Comparison of ENCODE assay signal across 1 cellular context in genomic region chr9:114285166-114285867, GRCh38.
TF ChIP-seq lines count a peak whose summit lies in the region.

No MANE protein-coding gene starts in this region.

TF ChIP-seq in K562, 482 proteins besides CTCF, POLR2A, EP300 and RAD21 (continued from another document and continues in another):
- TF ChIP-seq ZNF253 (CRISPR knock-in tag; conservative IDR thresholded peaks at IDR 0.05) (no peak), MYBL2 (IDR thresholded peaks at IDR 0.05; ENCODE audit: low read depth) (no peak), MYBL2 (CRISPR knock-in tag; IDR thresholded peaks at IDR 0.05; ENCODE audit: borderline replicate concordance) (no peak), SMC3 (conservative IDR thresholded peaks at IDR 0.05; ENCODE audit: insufficient read depth, low read depth, low read length) (no peak), USF1 (CRISPR knock-in tag; IDR thresholded peaks at IDR 0.05) (no peak), ZBTB43 (CRISPR knock-in tag; IDR thresholded peaks at IDR 0.05) (no peak), CBX1 (IDR thresholded peaks at IDR 0.05; ENCODE audit: low read depth) (no peak), ZNF133 (CRISPR knock-in tag; IDR thresholded peaks at IDR 0.05) (no peak), GTF2E2 (tag; IDR thresholded peaks at IDR 0.05) (no peak), ATF3 (IDR thresholded peaks at IDR 0.05) (peak; percentile 35), ATF3 (CRISPR knock-in tag; conservative IDR thresholded peaks at IDR 0.05) (no peak), PATZ1 (CRISPR knock-in tag; IDR thresholded peaks at IDR 0.05; ENCODE audit: borderline replicate concordance) (no peak), ZNF274 (IDR thresholded peaks at IDR 0.05; ENCODE audit: borderline replicate concordance, low read depth, low read length) (no peak), ILF3 (IDR thresholded peaks at IDR 0.05; ENCODE audit: borderline replicate concordance) (no peak), E2F4 (CRISPR knock-in tag; IDR thresholded peaks at IDR 0.05; ENCODE audit: low read depth) (no peak), GATAD2B (IDR thresholded peaks at IDR 0.05; ENCODE audit: borderline replicate concordance) (no peak), PTBP1 (IDR thresholded peaks at IDR 0.05; ENCODE audit: low read depth, low read length) (no peak), KLF13 (tag; IDR thresholded peaks at IDR 0.05; ENCODE audit: borderline replicate concordance, low read depth) (no peak), TBP (optimal IDR thresholded peaks at IDR 0.05; ENCODE audit: low read depth, low read length) (no peak), MAFK (IDR thresholded peaks at IDR 0.05; ENCODE audit: low read length) (peak; percentile 88), FOSL1 (tag; conservative IDR thresholded peaks at IDR 0.05) (peak; percentile 58; the same call in 1 of the 2 replicates), ZNF766 (CRISPR knock-in tag; conservative IDR thresholded peaks at IDR 0.05) (no peak), MXD1 (CRISPR knock-in tag; IDR thresholded peaks at IDR 0.05; ENCODE audit: borderline replicate concordance, poor library complexity, severe bottlenecking) (no peak), TFE3 (CRISPR knock-in tag; IDR thresholded peaks at IDR 0.05) (no peak), ZFP1 (CRISPR knock-in tag; IDR thresholded peaks at IDR 0.05) (no peak), TAF9B (IDR thresholded peaks at IDR 0.05; ENCODE audit: partially characterized antibody) (no peak), SMARCB1 (IDR thresholded peaks at IDR 0.05; ENCODE audit: insufficient read length, low read depth) (no peak), ZC3H4 (CRISPR knock-in tag; IDR thresholded peaks at IDR 0.05; ENCODE audit: borderline replicate concordance) (no peak), ZNF282 (CRISPR knock-in tag; IDR thresholded peaks at IDR 0.05) (no peak), TCF3 (CRISPR knock-in tag; IDR thresholded peaks at IDR 0.05) (no peak), HDGF (IDR thresholded peaks at IDR 0.05) (no peak), HOMEZ (CRISPR knock-in tag; IDR thresholded peaks at IDR 0.05) (no peak), CUX1 (CRISPR knock-in tag; IDR thresholded peaks at IDR 0.05) (no peak), USF2 (CRISPR knock-in tag; IDR thresholded peaks at IDR 0.05) (no peak), ZFP36 (IDR thresholded peaks at IDR 0.05; ENCODE audit: low read depth, low read length, partially characterized antibody) (no peak), ZNF184 (CRISPR knock-in tag; IDR thresholded peaks at IDR 0.05) (no peak), TBL1XR1 (IDR thresholded peaks at IDR 0.05; ENCODE audit: low read length in 2 of 2) (no peak), RBM25 (IDR thresholded peaks at IDR 0.05; ENCODE audit: low read depth, low read length, severe bottlenecking) (no peak), ZNF609 (CRISPR knock-in tag; IDR thresholded peaks at IDR 0.05; ENCODE audit: borderline replicate concordance) (no peak), ZBTB8A (IDR thresholded peaks at IDR 0.05; ENCODE audit: partially characterized antibody) (no peak)
